1 cellular context compared by ENCODE assay signal in genomic region chr2:27139310-27139709, GRCh38.
TF ChIP-seq lines count a peak whose summit lies in the region.

TSS of gene PRR30 (minus strand) at chr2:27139410. CDS start at chr2:27138329, 1,081 bp downstream.

TF ChIP-seq in IMR-90, 13 proteins besides CTCF, POLR2A, EP300 and RAD21:
- TF ChIP-seq CEBPB (IDR thresholded peaks at IDR 0.05; ENCODE audit: low read depth, low read length) (no peak), MAFK (IDR thresholded peaks at IDR 0.05; ENCODE audit: low read depth, low read length) (no peak), RCOR1 (IDR thresholded peaks at IDR 0.05; ENCODE audit: insufficient replicate concordance, low read length) (no peak), ELK1 (IDR thresholded peaks at IDR 0.05; ENCODE audit: borderline replicate concordance, low read depth, low read length) (no peak), USF2 (IDR thresholded peaks at IDR 0.05; ENCODE audit: low read depth, low read length) (no peak), SMC3 (IDR thresholded peaks at IDR 0.05; ENCODE audit: low read depth, low read length) (no peak), CHD1 (IDR thresholded peaks at IDR 0.05; ENCODE audit: low read depth, low read length) (no peak), NFE2L2 (IDR thresholded peaks at IDR 0.05; ENCODE audit: low read depth, low read length) (no peak), MXI1 (IDR thresholded peaks at IDR 0.05; ENCODE audit: borderline replicate concordance, low read depth, low read length) (no peak), BHLHE40 (IDR thresholded peaks at IDR 0.05; ENCODE audit: low read depth, low read length) (no peak), RFX5 (IDR thresholded peaks at IDR 0.05; ENCODE audit: low read depth, low read length) (no peak), FOS (IDR thresholded peaks at IDR 0.05; ENCODE audit: low read depth, low read length) (no peak), MAZ (IDR thresholded peaks at IDR 0.05; ENCODE audit: borderline replicate concordance, low read depth, low read length) (no peak)
